ENCODE assay signal across 10 cellular contexts in genomic region chr9:111914749-111915424, GRCh38. TPM values are rescaled to one million over a fixed set of nuclear protein-coding genes. Genes with fewer than 3 reads are reported as not detected.
DNase-seq lines count a peak whose midpoint lies in the region; ATAC-seq, FAIRE-seq and TF ChIP-seq lines count a peak whose summit lies in the region.
"Had no signal": no experiment of that assay in that cellular context is flagged by ENCODE, and none has a peak within 500 bp of the region (broad histone marks: within the 10 kb centered on the region; RNA-seq: fewer than 3 reads in every experiment).

No MANE protein-coding gene starts in this region.

- peaks cover 91% of the 10 kb centered on the region for H3K79me2 ChIP-seq in GM12878 (ENCODE audit: control insufficient read depth, insufficient read depth, low read length)

- no peaks in the 10 kb centered on the region for H3K27me3 ChIP-seq in GM12878 (replicated peaks in 1 of 2; ENCODE audit: control insufficient read depth in 2 of 2, insufficient read depth in 2 of 2, low read length in 1 of 2)
- H3K27me3 ChIP-seq in spleen (replicated peaks in 1 of 7), result no peaks in the 10 kb centered on the region
- H3K27me3 ChIP-seq: BLaER1, foreskin keratinocyte had no signal

- peaks cover 70% of the 10 kb centered on the region for H3K4me1 Mint-ChIP-seq in activated T-cell treated with anti-CD3 and anti-CD28 coated beads, Interleukin-2, amount 50 U/mL, for 4 hours (ENCODE audit: low read depth)

- TF ChIP-seq EP300 in GM12878 (IDR thresholded peaks at IDR 0.05; ENCODE audit: borderline replicate concordance in 1 of 2, control insufficient read depth in 1 of 2, low read depth in 2 of 2, low read length in 2 of 2), result no peak

- POLR2A ChIA-PET in GM12878 (lab: Charles Lee), result interaction anchor here (0.5 to 3.9 kb wide), 11 partner anchors 9 to 633 kb away, joined by 3 to 45 read pairs (median 4); no protein-coding TSS in a partner anchor

- TF ChIP-seq POLR2A in GM12878 (IDR thresholded peaks at IDR 0.05; ENCODE audit: low read depth, low read length) (no peak), spleen (IDR thresholded peaks at IDR 0.05) (no peak)

- no peaks in the 10 kb centered on the region for H3K9me3 Mint-ChIP-seq in activated T-cell treated with anti-CD3 and anti-CD28 coated beads, Interleukin-2, amount 50 U/mL, for 4 hours

- H3K36me3 ChIP-seq in GM12878 (ENCODE audit: control insufficient read depth in 2 of 2, insufficient read depth in 2 of 2, low read length in 1 of 2) (peaks cover 2 to 10% of the 10 kb centered on the region in 2 experiments; a peak in 3 of 4 replicates), spleen (peaks cover 0 to 59% (median 21%) of the 10 kb centered on the region in 6 donors)

- CTCF ChIA-PET in GM12878 (lab: Yijun Ruan, JAX), result interaction anchor here (0.8 to 3.9 kb wide), 15 partner anchors 9 to 163 kb away, joined by 3 to 25 read pairs (median 4); no protein-coding TSS in a partner anchor

- in situ Hi-C loops in GM12878 (cut with MboI), result no loop called here

- intact Hi-C loops in GM12878 (cut with micrococcal nuclease; ENCODE audit: unreplicated experiment) (loop anchor here (2.0 kb wide), 1 partner anchor 122 kb away; no protein-coding TSS in a partner anchor), spleen (cut with DNase I; ENCODE audit: low total_unique reads) (no loop called here)

- H3K9me3 ChIP-seq in GM12878 (replicated peaks; ENCODE audit: control insufficient read depth, insufficient read depth, low read length) (no peaks in the 10 kb centered on the region), spleen (no peaks in the 10 kb centered on the region)

- H3K4me1 ChIP-seq in GM12878 (ENCODE audit: control insufficient read depth, insufficient read depth, low read length) (peaks cover 56% of the 10 kb centered on the region), spleen (peaks cover 57 to 98% (median 92%) of the 10 kb centered on the region in 6 donors)

- H3K9ac ChIP-seq in GM12878 (ENCODE audit: control insufficient read depth, insufficient read depth, low read length), result no peak overlapping the region
- H3K9ac ChIP-seq: BLaER1 had no signal

- H3K36me3 Mint-ChIP-seq in activated T-cell treated with anti-CD3 and anti-CD28 coated beads, Interleukin-2, amount 50 U/mL, for 4 hours (ENCODE audit: insufficient read depth), result peaks cover 14% of the 10 kb centered on the region

- no peak for FAIRE-seq in GM12878 (lab: Jason Lieb, UNC)

- H3K4me2 ChIP-seq in GM12878 (ENCODE audit: control insufficient read depth, insufficient read depth), result peak overlapping the region; percentile 56
- H3K4me2 ChIP-seq: BLaER1 had no signal

- no peak for TF ChIP-seq CTCF in GM12878 (IDR thresholded peaks at IDR 0.05 in 2 of 3, conservative IDR thresholded peaks at IDR 0.05 in 1 of 3; ENCODE audit: control insufficient read depth in 2 of 3, extremely low read depth in 1 of 3, insufficient read depth in 1 of 3, low read depth in 3 of 3, low read length in 3 of 3)
- no peak for TF ChIP-seq CTCF in spleen (IDR thresholded peaks at IDR 0.05 in 8 of 11, conservative IDR thresholded peaks at IDR 0.05 in 3 of 11)
- no peak for TF ChIP-seq CTCF in GM10266 (IDR thresholded peaks at IDR 0.05; ENCODE audit: control insufficient read depth, insufficient read depth, low read depth, missing control alignments)

- no peaks in the 10 kb centered on the region for H3K27me3 Mint-ChIP-seq in activated T-cell treated with anti-CD3 and anti-CD28 coated beads, Interleukin-2, amount 50 U/mL, for 4 hours (ENCODE audit: low read depth)

- no peak for DNase-seq in activated T-cell treated with anti-CD3 and anti-CD28 coated beads, Interleukin-2, amount 50 U/mL, for 4 hours
- DNase-seq in activated T-cell treated with anti-CD3 and anti-CD28 coated beads, Interleukin-2, amount 50 U/mL, for 1 hour, result no peak
- DNase-seq in NCI-H2227 treated with DMSO at 0.1 percent for 48 hours (lab: John Stamatoyannopoulos, UW), result peak; percentile 33
- DNase-seq in GM12878 (ENCODE audit: low read depth, low spot score), result no peak
- no peak for DNase-seq in spleen
- no peak for DNase-seq in GM10266 (ENCODE audit: extremely low spot score)
- no peak for DNase-seq in GDM1 (lab: John Stamatoyannopoulos, UW)
- DNase-seq: foreskin keratinocyte had no signal

- no peak overlapping the region for H2AFZ ChIP-seq in GM12878 (ENCODE audit: control insufficient read depth, low read depth, low read length)

- H3K27ac ChIP-seq in GM12878 (ENCODE audit: control insufficient read depth, insufficient read depth), result peak overlapping the region; percentile 39; the same call in 1 of the 2 replicates
- peak overlapping the region in 6 of 8 donors; percentile 2 to 75 (median 69) for H3K27ac ChIP-seq in spleen
- H3K27ac ChIP-seq: BLaER1 had no signal

- no TSS peak for BruUV-seq in GM12878 (replicated peaks; lab: Mats Ljungman, UMichigan)

- 37% methylated on average over 4 of the region's 4 CpGs for WGBS in GM12878 (ENCODE audit: insufficient coverage, insufficient replicate concordance, low lambda C conversion rate, missing lambda C conversion rate)
- 34 to 46% (median 36%) methylated on average over 4 of the region's 4 CpGs for WGBS in spleen, 5 donors

- no peak for TF ChIP-seq RAD21 in GM12878 (IDR thresholded peaks at IDR 0.05; ENCODE audit: insufficient read depth, low read depth, low read length)

- H3K4me3 Mint-ChIP-seq in activated T-cell treated with anti-CD3 and anti-CD28 coated beads, Interleukin-2, amount 50 U/mL, for 4 hours, result peak overlapping the region; percentile 73

- RAD21 ChIA-PET in GM12878 (lab: Charles Lee; ENCODE audit: unreplicated experiment), result interaction anchor here (0.6 to 4.2 kb wide), 25 partner anchors 9 to 161 kb away, joined by 3 to 50 read pairs (median 10); partner anchors contain the start of gene UGCG

- peak; percentile 35 to 41 for ATAC-seq in activated T-cell treated with anti-CD3 and anti-CD28 coated beads, Interleukin-2, amount 50 U/mL, for 4 hours
- ATAC-seq in GM12878, result peak; percentile 27
- no peak for ATAC-seq in GM19463 (IDR thresholded peaks at IDR 0.05; ENCODE audit: unreplicated experiment)
- ATAC-seq: foreskin keratinocyte had no signal

- SMC1A ChIA-PET in GM12878 (lab: Charles Lee; ENCODE audit: uncharacterized antibody, unreplicated experiment), result interaction anchor here (0.6 to 4.5 kb wide), 43 partner anchors 8 to 174 kb away, joined by 3 to 65 read pairs (median 6); partner anchors contain the start of gene UGCG

- no peaks in the 10 kb centered on the region for H4K20me1 ChIP-seq in GM12878 (ENCODE audit: control insufficient read depth, insufficient read depth)

- H3K4me3 ChIP-seq in GM12878 (peak overlapping the region; percentile 57), spleen (peak overlapping the region in 1 of 8 donors; percentile 22)
- H3K4me3 ChIP-seq: BLaER1 had no signal

TF ChIP-seq in GM12878, 131 proteins besides CTCF, POLR2A, EP300 and RAD21 (continues in another document):
- TF ChIP-seq HDGF (IDR thresholded peaks at IDR 0.05) (no peak), JUNB (IDR thresholded peaks at IDR 0.05) (peak; percentile 44; the same call in 1 of the 2 replicates), PAX5 (IDR thresholded peaks at IDR 0.05; ENCODE audit: borderline replicate concordance, low read depth, low read length) (no peak), KDM1A (IDR thresholded peaks at IDR 0.05; ENCODE audit: borderline replicate concordance) (no peak), CREB1 (IDR thresholded peaks at IDR 0.05; ENCODE audit: low read depth) (no peak), PKNOX1 (IDR thresholded peaks at IDR 0.05) (no peak), RBBP5 (conservative IDR thresholded peaks at IDR 0.05) (no peak), EED (IDR thresholded peaks at IDR 0.05; ENCODE audit: low read depth) (peak; percentile 16; the same call in 1 of the 2 replicates)

RNA-seq across cellular contexts. Expression of gene UGCG, which starts 18.3 kb away (rescaled TPM):
- 10 to 100 TPM; 34.1 to 43.3 (median 40.9) TPM for total RNA-seq in activated T-cell treated with anti-CD3 and anti-CD28 coated beads, Interleukin-2, amount 50 U/mL, for 4 hours
- total RNA-seq in GM12878 (2013; cell fraction: nucleolus; rRNA removed), result 287 and 299 TPM in 2 replicates
- total RNA-seq in GM12878 (2014; rRNA removed) (54.3 and 65.1 TPM in 2 replicates), GM12878 (2014; rRNA removed; fragmentation: Illumina TruSeq; extraction: Trizol) (58.3 and 59.5 TPM in 2 replicates), GM12878 (2021) (47.7 and 49.7 TPM in 2 replicates), spleen (100 to 1,000 TPM in 3 of 7 donors, 10 to 100 TPM in 4; 62.8 to 178 (median 100.0) TPM)
- 20.1 TPM for polyA plus RNA-seq in GM12878 (2011; ENCODE audit: low read depth)
- polyA plus RNA-seq in GM12878 (2011; rRNA removed) (96.6 and 143 TPM in 2 replicates), GM12878 (2014; fragmentation: Illumina TruSeq; extraction: Trizol) (35.0 and 42.8 TPM in 2 replicates), GM12878 (2014; fragmentation: Nextera tagmentation; extraction: Ambion mirVana) (10 to 100 TPM; 48.0 to 62.1 TPM), GM12878 (2014; rRNA removed) (33.5 and 42.8 TPM in 2 replicates), GM12878 (2016; fragmentation: Nextera tagmentation; extraction: Ambion mirVana) (10 to 100 TPM; 21.7 to 30.5 TPM), spleen (10 to 100 TPM; 18.1 to 23.8 (median 20.7) TPM)
- 28.8 and 33.4 TPM in 2 replicates for polyA plus RNA-seq in GM12878 (2011; cell fraction: cytosol; rRNA removed)
- 44.7 and 51.1 TPM in 2 replicates for polyA plus RNA-seq in GM12878 (2011; cell fraction: nucleus; rRNA removed)
- polyA plus RNA-seq in GM12878 (2012), result 30.8 and 42.3 TPM in 2 replicates
- polyA minus RNA-seq in GM12878 (2011; rRNA and poly(A)+ RNA removed), result 63.0 and 82.2 TPM in 2 replicates
- 46.4 and 57.0 TPM in 2 replicates for polyA minus RNA-seq in GM12878 (2011; cell fraction: cytosol; rRNA and poly(A)+ RNA removed)
- polyA minus RNA-seq in GM12878 (2011; cell fraction: nucleus; rRNA and poly(A)+ RNA removed), result 54.2 and 77.7 TPM in 2 replicates
